Comparison of ENCODE assay signal across 15 cellular contexts in the genomic region with DNA sequence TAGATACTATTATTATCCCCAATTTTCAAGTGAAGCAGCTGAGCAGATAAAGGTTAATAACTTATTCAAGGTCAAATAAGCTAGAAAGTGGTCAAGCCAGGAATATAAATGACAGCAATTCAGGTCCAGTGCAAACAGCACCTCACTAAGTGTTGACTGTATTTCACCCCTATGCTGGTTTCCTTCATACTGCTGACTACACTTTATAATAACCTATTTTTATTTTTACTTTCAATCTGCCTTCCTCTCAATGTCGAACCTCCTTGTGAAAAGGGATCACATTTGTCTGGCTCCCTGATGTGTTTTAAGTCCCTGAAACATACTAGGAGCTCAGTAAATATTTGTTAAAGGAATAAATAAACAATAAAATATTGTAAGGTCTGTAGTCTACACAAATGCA.
"Had no signal": no experiment of that assay in that cellular context is flagged by ENCODE, and none has a peak within 500 bp of the region (broad histone marks: within the 10 kb centered on the region; RNA-seq: fewer than 3 reads in every experiment).

No MANE protein-coding gene starts in this region.

- H3K4me1 ChIP-seq: body of pancreas had no signal

- DNase-seq: activated B cell treated with CpG ODN at 0.5 μM for 24 hours; activated CD4-positive, alpha-beta T cell treated with anti-CD3 and anti-CD28 coated beads, Interleukin-2, amount 10 ng/mL, durations not matched to agents 24 days and 14 days; activated naive CD4-positive, alpha-beta T cell treated with anti-CD3 and anti-CD28 coated beads, Interleukin-2, amount 50 U/mL, for 16 hours; body of pancreas; central memory CD4-positive, alpha-beta T cell; effector CD4-positive, alpha-beta T cell; hippocampal formation; naive B cell; right cardiac atrium; small intestine; transverse colon had no signal

- H3K9me3 Mint-ChIP-seq: activated B cell treated with CpG ODN at 0.5 μM for 24 hours; activated CD4-positive, alpha-beta T cell treated with anti-CD3 and anti-CD28 coated beads, Interleukin-2, amount 10 ng/mL, durations not matched to agents 24 days and 14 days had no signal

- ATAC-seq: body of pancreas, right cardiac atrium had no signal

- H3K9me3 ChIP-seq: body of pancreas, neutrophil, transverse colon had no signal

- H3K27ac Mint-ChIP-seq: activated B cell treated with CpG ODN at 0.5 μM for 24 hours; activated CD4-positive, alpha-beta T cell treated with anti-CD3 and anti-CD28 coated beads, Interleukin-2, amount 10 ng/mL, durations not matched to agents 24 days and 14 days; naive B cell had no signal

- H3K27ac ChIP-seq: coronary artery, neutrophil, transverse colon had no signal

- H3K27me3 Mint-ChIP-seq: activated B cell treated with CpG ODN at 0.5 μM for 24 hours; activated CD4-positive, alpha-beta T cell treated with anti-CD3 and anti-CD28 coated beads, Interleukin-2, amount 10 ng/mL, durations not matched to agents 24 days and 14 days; naive B cell; progenitor cell of endocrine pancreas had no signal

- H3K27me3 ChIP-seq: body of pancreas, neutrophil, transverse colon had no signal

- H3K36me3 ChIP-seq: neutrophil, transverse colon had no signal

- H3K4me1 Mint-ChIP-seq: activated B cell treated with CpG ODN at 0.5 μM for 24 hours; activated CD4-positive, alpha-beta T cell treated with anti-CD3 and anti-CD28 coated beads, Interleukin-2, amount 10 ng/mL, durations not matched to agents 24 days and 14 days; naive B cell had no signal

- H3K36me3 Mint-ChIP-seq: naive B cell had no signal

- H3K4me3 Mint-ChIP-seq: activated B cell treated with CpG ODN at 0.5 μM for 24 hours; activated CD4-positive, alpha-beta T cell treated with anti-CD3 and anti-CD28 coated beads, Interleukin-2, amount 10 ng/mL, durations not matched to agents 24 days and 14 days; naive B cell had no signal

- H3K4me3 ChIP-seq: body of pancreas, coronary artery, lung, transverse colon had no signal
